17 cellular contexts compared by ENCODE assay signal in the genomic region with DNA sequence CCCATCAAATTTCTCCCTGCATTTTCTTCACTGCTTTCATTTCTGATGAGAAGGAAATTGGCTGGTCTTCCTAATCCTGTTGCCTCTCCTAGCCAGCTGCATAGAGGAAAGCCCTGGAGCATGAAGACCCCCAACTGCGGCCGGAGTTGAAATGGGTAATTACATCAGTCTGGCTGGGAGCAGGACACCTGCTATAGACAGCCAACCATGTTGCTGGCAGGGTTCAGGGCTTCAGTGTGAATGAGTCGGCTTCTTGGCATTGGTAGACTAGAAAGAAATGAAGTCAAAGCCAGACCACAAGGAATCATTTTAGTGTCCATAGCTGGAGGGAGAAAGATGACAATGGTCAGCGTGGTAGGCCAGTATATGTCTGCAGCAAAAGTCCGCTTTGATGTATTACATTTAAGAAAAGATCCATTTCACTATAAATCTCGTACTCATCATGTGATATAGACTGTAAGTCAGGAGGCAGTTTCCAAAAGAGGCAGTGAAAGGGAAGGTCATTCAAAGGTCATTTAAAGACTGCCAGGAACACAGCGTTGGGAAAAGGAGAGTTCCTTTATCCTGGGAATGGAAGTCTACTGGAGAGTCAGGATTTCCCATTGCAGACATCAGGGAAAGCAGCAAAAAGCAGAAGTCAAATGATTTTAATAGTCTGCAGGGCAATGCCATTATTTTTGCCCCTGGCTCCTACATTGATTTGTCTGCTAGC.
DNase-seq lines count a peak whose midpoint lies in the region; ATAC-seq, FAIRE-seq and TF ChIP-seq lines count a peak whose summit lies in the region.
"Had no signal": no experiment of that assay in that cellular context is flagged by ENCODE, and none has a peak within 500 bp of the region (broad histone marks: within the 10 kb centered on the region; RNA-seq: fewer than 3 reads in every experiment).

No MANE protein-coding gene starts in this region.

- H3K36me3 Mint-ChIP-seq in astrocyte (ENCODE audit: low read depth, unreplicated experiment) = no peaks in the 10 kb centered on the region

- no peaks in the 10 kb centered on the region for H3K27me3 Mint-ChIP-seq in astrocyte (ENCODE audit: low read depth, unreplicated experiment)
- H3K27me3 Mint-ChIP-seq: CD4-positive, alpha-beta T cell had no signal

- H3K36me3 ChIP-seq in astrocyte (ENCODE audit: insufficient read depth, low read length) (no peaks in the 10 kb centered on the region), small intestine (ENCODE audit: control insufficient read depth in 2 of 2, insufficient read depth in 2 of 2, low read length in 2 of 2) (no peaks in the 10 kb centered on the region), upper lobe of right lung (no peaks in the 10 kb centered on the region)

- H2AFZ ChIP-seq in astrocyte (ENCODE audit: low read depth, low read length) = no peak overlapping the region

- no peaks in the 10 kb centered on the region for H4K20me1 ChIP-seq in astrocyte (ENCODE audit: insufficient read depth, low read length)

- ATAC-seq in foreskin keratinocyte = no peak
- no peak for ATAC-seq in upper lobe of right lung
- ATAC-seq: HepG2 had no signal

- H3K27ac Mint-ChIP-seq in astrocyte (ENCODE audit: unreplicated experiment) = no peak overlapping the region
- H3K27ac Mint-ChIP-seq: CD4-positive, alpha-beta T cell had no signal

- intact Hi-C loops in upper lobe of right lung (cut with DNase I) = no loop called here

- no peak overlapping the region for H3K4me3 Mint-ChIP-seq in astrocyte (ENCODE audit: unreplicated experiment)
- H3K4me3 Mint-ChIP-seq: CD4-positive, alpha-beta T cell had no signal

- H3K4me3 ChIP-seq in astrocyte (ENCODE audit: insufficient read depth, low read depth, low read length) (no peak overlapping the region), small intestine (ENCODE audit: low read depth in 1 of 2, low read length in 2 of 2) (no peak overlapping the region), upper lobe of right lung (no peak overlapping the region)
- H3K4me3 ChIP-seq: SK-N-MC had no signal

- no peaks in the 10 kb centered on the region for H3K4me1 ChIP-seq in astrocyte (ENCODE audit: insufficient read depth, low read length)
- no peaks in the 10 kb centered on the region for H3K4me1 ChIP-seq in small intestine (ENCODE audit: control insufficient read depth in 2 of 2, insufficient read depth in 1 of 2, low read depth in 1 of 2, low read length in 1 of 2)
- peaks cover 12% of the 10 kb centered on the region for H3K4me1 ChIP-seq in foreskin keratinocyte
- no peaks in the 10 kb centered on the region for H3K4me1 ChIP-seq in upper lobe of right lung

- TF ChIP-seq CTCF in astrocyte (IDR thresholded peaks at IDR 0.05; ENCODE audit: insufficient read depth, low read depth, low read length) = no peak
- TF ChIP-seq CTCF in foreskin keratinocyte (conservative IDR thresholded peaks at IDR 0.05) = no peak
- TF ChIP-seq CTCF in upper lobe of right lung (IDR thresholded peaks at IDR 0.05) = no peak

- no peaks in the 10 kb centered on the region for H3K27me3 ChIP-seq in astrocyte (ENCODE audit: insufficient read depth, low read length)
- no peaks in the 10 kb centered on the region for H3K27me3 ChIP-seq in small intestine (ENCODE audit: control insufficient read depth in 2 of 2, insufficient read depth in 2 of 2, low read length in 2 of 2)
- no peaks in the 10 kb centered on the region for H3K27me3 ChIP-seq in foreskin keratinocyte
- H3K27me3 ChIP-seq in upper lobe of right lung = no peaks in the 10 kb centered on the region

- H3K27ac ChIP-seq in astrocyte (ENCODE audit: low read depth, low read length) (no peak overlapping the region), small intestine (ENCODE audit: low read depth in 1 of 2, low read length in 1 of 2) (no peak overlapping the region), foreskin keratinocyte (no peak overlapping the region), upper lobe of right lung (no peak overlapping the region)
- H3K27ac ChIP-seq: SK-N-MC had no signal

- FAIRE-seq in astrocyte (lab: Jason Lieb, UNC) (no peak), small intestine (lab: Jason Lieb, UNC) (no peak)
- FAIRE-seq: endometrium, HepG2 had no signal

- no peak overlapping the region for H3K4me2 ChIP-seq in astrocyte (ENCODE audit: low read length)

- H3K4me1 Mint-ChIP-seq in astrocyte (ENCODE audit: low read depth, unreplicated experiment) = peaks cover 25% of the 10 kb centered on the region

- H3K9me3 Mint-ChIP-seq in astrocyte (ENCODE audit: unreplicated experiment) = no peaks in the 10 kb centered on the region
- H3K9me3 Mint-ChIP-seq: CD4-positive, alpha-beta T cell had no signal

- H3K9me3 ChIP-seq in astrocyte (ENCODE audit: insufficient read depth, low read depth, low read length) = no peaks in the 10 kb centered on the region
- H3K9me3 ChIP-seq in small intestine (ENCODE audit: control insufficient read depth, low read depth) = no peaks in the 10 kb centered on the region
- no peaks in the 10 kb centered on the region for H3K9me3 ChIP-seq in upper lobe of right lung

- H3K79me2 ChIP-seq in astrocyte (ENCODE audit: insufficient read depth, low read length) = no peaks in the 10 kb centered on the region

- no peak overlapping the region for H3K9ac ChIP-seq in astrocyte (ENCODE audit: low read length)

- DNase-seq in Daoy (ENCODE audit: low read depth) (peak; percentile 17), NCI-H146 (lab: John Stamatoyannopoulos, UW) (peak; percentile 96), astrocyte (ENCODE audit: low read depth) (peak; percentile 76), medulla oblongata (ENCODE audit: extremely low spot score) (peak; percentile 52), small intestine (no peak), NCI-H510A (lab: John Stamatoyannopoulos, UW) (no peak), foreskin keratinocyte (no peak), upper lobe of right lung (no peak)
- DNase-seq: activated CD4-positive, CD25-positive, alpha-beta regulatory T cell; activated T-cell treated with anti-CD3 and anti-CD28 coated beads for 4 hours; amniotic stem cell; CD4-positive, alpha-beta T cell; midbrain; NCI-H2171 had no signal

- WGBS in small intestine, 3 donors = 71 to 80% (median 71%) methylated on average over 7 of the region's 7 CpGs

Comparison
In these comparisons a context has a peak if more than half of its experiments do, and no peak if none do; other contexts are left out.
1. DNase-seq: peak in Daoy (single experiment), NCI-H146 (single experiment), astrocyte (single experiment) and medulla oblongata (single experiment); none in small intestine (single experiment), NCI-H510A (single experiment), foreskin keratinocyte (0 of 2) and upper lobe of right lung (single experiment).